7 cellular contexts compared by ENCODE assay signal in the genomic region with DNA sequence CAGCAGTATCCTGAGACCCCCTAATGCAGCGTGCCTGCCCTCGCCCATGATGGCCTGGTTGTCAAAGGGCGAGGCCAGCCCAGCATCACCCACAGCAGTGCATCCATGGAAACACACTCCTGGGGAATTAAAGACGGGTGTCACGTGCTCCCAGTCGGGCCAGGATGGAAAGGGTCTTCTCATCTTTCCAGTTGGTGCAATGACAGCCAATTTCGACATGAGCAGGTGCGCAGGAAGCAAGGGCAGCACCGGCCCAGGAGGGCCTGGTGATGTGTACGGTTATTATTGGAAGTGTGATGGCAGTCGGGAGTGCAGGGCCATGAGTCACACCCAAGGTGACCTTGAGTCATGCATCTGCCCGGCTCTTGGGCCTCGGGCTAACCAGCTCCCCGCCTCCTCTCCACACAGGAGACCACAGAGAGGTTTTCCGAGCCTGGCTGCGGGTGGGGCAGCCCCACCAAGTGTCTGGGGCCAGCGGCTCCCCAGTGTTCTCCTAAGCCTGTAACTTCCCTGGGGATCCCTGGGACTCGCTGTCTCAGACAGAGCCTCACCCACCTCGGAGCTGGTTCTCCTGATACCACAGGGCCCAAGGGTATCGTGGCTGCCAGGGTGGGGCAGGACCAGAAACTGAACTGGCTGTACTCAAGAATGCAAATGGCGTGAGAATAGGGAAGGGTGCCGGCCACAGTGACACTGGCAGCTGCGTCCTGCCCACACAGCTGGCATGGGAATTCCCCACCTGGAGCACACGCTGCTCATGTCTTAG.
DNase-seq lines count a peak whose midpoint lies in the region; ATAC-seq and TF ChIP-seq lines count a peak whose summit lies in the region.

No MANE protein-coding gene starts in this region.

- CTCF ChIA-PET in CD8-positive, alpha-beta T cell (lab: Charles Lee) = no interaction called here

- no peaks in the 10 kb centered on the region for H3K9me3 ChIP-seq in RWPE2 (ENCODE audit: severe bottlenecking)
- peaks cover 7% of the 10 kb centered on the region for H3K9me3 ChIP-seq in left ventricle myocardium inferior (replicated peaks)
- H3K9me3 ChIP-seq in CD8-positive, alpha-beta T cell (ENCODE audit: low read length) = no peaks in the 10 kb centered on the region

- no peak overlapping the region for H3K4me3 Mint-ChIP-seq in CD8-positive, alpha-beta T cell

- DNase-seq in RWPE2 (ENCODE audit: low spot score) (peak; percentile 81), left ventricle myocardium inferior (peak; percentile 38), NCI-H2029 (lab: John Stamatoyannopoulos, UW) (no peak)
- DNase-seq in CD8-positive, alpha-beta T cell = no peak

- no peaks in the 10 kb centered on the region for H3K36me3 ChIP-seq in RWPE2 (ENCODE audit: low read depth)
- H3K36me3 ChIP-seq in left ventricle myocardium inferior = no peaks in the 10 kb centered on the region
- no peaks in the 10 kb centered on the region for H3K36me3 ChIP-seq in CD8-positive, alpha-beta T cell (ENCODE audit: insufficient read depth, low read length)

- POLR2A ChIA-PET in CD8-positive, alpha-beta T cell (lab: Charles Lee) = no interaction called here

- peak overlapping the region; percentile 45 for H3K27ac ChIP-seq in RWPE2 (ENCODE audit: poor library complexity, severe bottlenecking)
- peak overlapping the region; percentile 21 for H3K27ac ChIP-seq in left ventricle myocardium inferior (replicated peaks)
- no peak overlapping the region for H3K27ac ChIP-seq in CD8-positive, alpha-beta T cell (ENCODE audit: low read depth, low read length)

- H3K4me3 ChIP-seq in RWPE2 (ENCODE audit: severe bottlenecking) (no peak overlapping the region), left ventricle myocardium inferior (no peak overlapping the region)
- no peak overlapping the region for H3K4me3 ChIP-seq in CD8-positive, alpha-beta T cell (ENCODE audit: low read depth, low read length)

- no peaks in the 10 kb centered on the region for H3K27me3 Mint-ChIP-seq in CD8-positive, alpha-beta T cell (ENCODE audit: low read depth)

- H3K36me3 Mint-ChIP-seq in CD8-positive, alpha-beta T cell = no peaks in the 10 kb centered on the region

- ATAC-seq in GM18907 (IDR thresholded peaks at IDR 0.05; ENCODE audit: unreplicated experiment) (peak; percentile 65), HG02970 (IDR thresholded peaks at IDR 0.05; ENCODE audit: low FRiP score, unreplicated experiment) (peak; percentile 66), RWPE2 (ENCODE audit: low read depth) (peak; percentile 88), GM21526 (IDR thresholded peaks at IDR 0.05; ENCODE audit: low FRiP score, unreplicated experiment) (no peak)
- ATAC-seq in CD8-positive, alpha-beta T cell = no peak

- intact Hi-C loops in left ventricle myocardium inferior (cut with micrococcal nuclease) = no loop called here
- intact Hi-C loops in CD8-positive, alpha-beta T cell (cut with DNase I, micrococcal nuclease) = no loop called here

- H3K27me3 ChIP-seq in RWPE2 (ENCODE audit: insufficient read depth, poor library complexity, severe bottlenecking) (no peaks in the 10 kb centered on the region), left ventricle myocardium inferior (ENCODE audit: low read depth) (no peaks in the 10 kb centered on the region)
- H3K27me3 ChIP-seq in CD8-positive, alpha-beta T cell (ENCODE audit: insufficient read depth, low read length) = no peaks in the 10 kb centered on the region

- no peaks in the 10 kb centered on the region for H3K9me3 Mint-ChIP-seq in CD8-positive, alpha-beta T cell

- H3K4me1 Mint-ChIP-seq in CD8-positive, alpha-beta T cell (ENCODE audit: low read depth) = no peaks in the 10 kb centered on the region

- H3K4me1 ChIP-seq in RWPE2 (ENCODE audit: insufficient read depth, poor library complexity, severe bottlenecking) (peaks cover 14% of the 10 kb centered on the region), left ventricle myocardium inferior (peaks cover 17% of the 10 kb centered on the region)
- no peaks in the 10 kb centered on the region for H3K4me1 ChIP-seq in CD8-positive, alpha-beta T cell (ENCODE audit: insufficient read depth, low read length)

- no peak overlapping the region for H3K27ac Mint-ChIP-seq in CD8-positive, alpha-beta T cell

- no peak for TF ChIP-seq CTCF in RWPE2 (IDR thresholded peaks at IDR 0.05; ENCODE audit: poor library complexity, severe bottlenecking)
- no peak for TF ChIP-seq CTCF in left ventricle myocardium inferior (IDR thresholded peaks at IDR 0.05; ENCODE audit: borderline replicate concordance)
- TF ChIP-seq CTCF in CD8-positive, alpha-beta T cell (IDR thresholded peaks at IDR 0.05) = no peak

Comparison
In these comparisons a context has a peak if more than half of its experiments do, and no peak if none do; other contexts are left out.
1. ATAC-seq: peak in GM18907 (single experiment), HG02970 (single experiment) and RWPE2 (single experiment); none in GM21526 (single experiment) and CD8-positive, alpha-beta T cell (single experiment).
2. DNase-seq: peak in RWPE2 (single experiment) and left ventricle myocardium inferior (single experiment); none in CD8-positive, alpha-beta T cell (0 of 7) and NCI-H2029 (single experiment).